ENCODE assay signal across 15 cellular contexts in genomic region chr7:30363778-30364563, GRCh38.
"Had no signal": no experiment of that assay in that cellular context is flagged by ENCODE, and none has a peak within 500 bp of the region (broad histone marks: within the 10 kb centered on the region; RNA-seq: fewer than 3 reads in every experiment).

No MANE protein-coding gene starts in this region.

- H3K27ac ChIP-seq: adrenal gland, hepatocyte, left ventricle myocardium inferior, tibial artery had no signal

- H3K36me3 ChIP-seq: adrenal gland, left ventricle myocardium inferior, tibial artery had no signal

- H3K9me3 ChIP-seq: adrenal gland, left ventricle myocardium inferior, tibial artery had no signal

- ATAC-seq: effector memory CD8-positive, alpha-beta T cell; WTC11 had no signal

- DNase-seq: activated CD4-positive, alpha-beta T cell treated with anti-CD3 and anti-CD28 coated beads, Interleukin-2, amount 10 ng/mL, durations not matched to agents 24 days and 14 days; activated CD8-positive, alpha-beta memory T cell treated with anti-CD3 and anti-CD28 coated beads for 24 hours; activated naive CD4-positive, alpha-beta T cell treated with anti-CD3 and anti-CD28 coated beads, Interleukin-2, amount 50 U/mL, for 16 hours; adrenal gland; cortex of kidney; effector memory CD8-positive, alpha-beta T cell; kidney; left ventricle myocardium inferior; posterior cingulate gyrus; small intestine; T-helper 1 cell; tibial artery had no signal

- H3K27me3 ChIP-seq: adrenal gland, hepatocyte, tibial artery had no signal

- H3K27ac Mint-ChIP-seq: activated CD4-positive, alpha-beta T cell treated with anti-CD3 and anti-CD28 coated beads, Interleukin-2, amount 10 ng/mL, durations not matched to agents 24 days and 14 days; activated T-helper 2 cell treated with anti-CD3 and anti-CD28 coated beads, Interferon-gamma antibody, Interleukin-2, Interleukin-4, amounts not matched to agents 10 μg/mL and 5 μg/mL and 100 μg/mL, durations not matched to agents 14 hours and 24 hours and 36 hours; effector memory CD8-positive, alpha-beta T cell; WTC11 had no signal

- H3K4me1 Mint-ChIP-seq: activated CD4-positive, alpha-beta T cell treated with anti-CD3 and anti-CD28 coated beads, Interleukin-2, amount 10 ng/mL, durations not matched to agents 24 days and 14 days had no signal

- H3K4me3 ChIP-seq: adrenal gland, hepatocyte, left ventricle myocardium inferior, tibial artery had no signal

- H3K9me3 Mint-ChIP-seq: activated CD4-positive, alpha-beta T cell treated with anti-CD3 and anti-CD28 coated beads, Interleukin-2, amount 10 ng/mL, durations not matched to agents 24 days and 14 days; activated T-helper 2 cell treated with anti-CD3 and anti-CD28 coated beads, Interferon-gamma antibody, Interleukin-2, Interleukin-4, amounts not matched to agents 10 μg/mL and 5 μg/mL and 100 μg/mL, durations not matched to agents 14 hours and 24 hours and 36 hours; effector memory CD8-positive, alpha-beta T cell; WTC11 had no signal

- H3K27me3 Mint-ChIP-seq: activated CD4-positive, alpha-beta T cell treated with anti-CD3 and anti-CD28 coated beads, Interleukin-2, amount 10 ng/mL, durations not matched to agents 24 days and 14 days; effector memory CD8-positive, alpha-beta T cell had no signal

- H3K4me3 Mint-ChIP-seq: activated CD4-positive, alpha-beta T cell treated with anti-CD3 and anti-CD28 coated beads, Interleukin-2, amount 10 ng/mL, durations not matched to agents 24 days and 14 days; effector memory CD8-positive, alpha-beta T cell; WTC11 had no signal

- H3K36me3 Mint-ChIP-seq: WTC11 had no signal

- H3K4me1 ChIP-seq: left ventricle myocardium inferior had no signal
